In the genomic region with DNA sequence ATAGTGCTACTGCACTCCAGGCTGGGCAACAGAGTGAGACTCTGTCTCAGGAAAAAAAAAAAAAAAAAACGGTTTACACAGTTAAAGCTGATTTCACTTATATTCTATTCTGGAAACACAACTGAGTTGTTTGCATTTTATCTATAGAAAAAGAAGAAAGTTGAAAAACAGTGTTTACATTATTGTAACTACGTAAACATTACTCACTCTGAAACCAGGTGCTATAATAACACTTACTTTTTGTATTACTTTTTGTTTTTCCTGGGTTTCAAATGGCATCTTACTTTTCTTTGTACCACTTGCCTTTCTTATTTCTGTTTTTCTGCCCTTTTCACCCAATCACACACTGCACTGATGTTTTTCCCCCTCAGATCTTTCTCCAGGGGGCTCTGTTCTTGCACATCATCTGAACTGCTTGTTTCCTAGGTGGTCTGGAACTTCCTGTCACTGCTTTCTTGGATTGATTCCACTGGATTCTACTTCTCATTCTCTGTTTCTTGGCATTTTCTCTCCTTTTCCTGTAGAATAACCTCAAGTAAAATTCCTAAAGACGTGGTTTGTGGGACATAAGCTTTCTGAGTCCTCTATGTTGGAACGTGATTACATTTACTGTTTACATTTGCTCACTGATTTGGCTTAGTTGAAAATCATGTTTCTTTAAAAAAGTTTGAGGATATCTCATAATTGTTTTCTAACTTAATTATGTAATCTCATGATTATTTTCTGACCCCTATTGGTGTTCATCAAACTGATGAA, we compare ENCODE assay signal across 13 cellular contexts.
"Had no signal": no experiment of that assay in that cellular context is flagged by ENCODE, and none has a peak within 500 bp of the region (broad histone marks: within the 10 kb centered on the region; RNA-seq: fewer than 3 reads in every experiment).

No MANE protein-coding gene starts in this region.

- H3K36me3 ChIP-seq: ovary, stomach, thoracic aorta had no signal

- H3K4me1 Mint-ChIP-seq: endodermal cell, nephron had no signal

- H3K4me1 ChIP-seq: body of pancreas, stomach had no signal

- DNase-seq: activated CD4-positive, alpha-beta T cell treated with anti-CD3 and anti-CD28 coated beads for 48 hours; body of pancreas; endodermal cell; erythroblast; glutamatergic neuron; left cardiac atrium; ovary; stimulated activated CD4-positive, alpha-beta T cell treated with anti-CD3 and anti-CD28 coated beads, Interleukin-4, amount 100 ng/mL, for 4 hours; stomach had no signal

- H3K4me3 Mint-ChIP-seq: activated naive CD4-positive, alpha-beta T cell treated with anti-CD3 and anti-CD28 coated beads, Interleukin-2, amount 50 U/mL, for 24 hours; endodermal cell; nephron had no signal

- H3K36me3 Mint-ChIP-seq: activated naive CD4-positive, alpha-beta T cell treated with anti-CD3 and anti-CD28 coated beads, Interleukin-2, amount 50 U/mL, for 24 hours had no signal

- ATAC-seq: body of pancreas, left cardiac atrium had no signal

- H3K27me3 ChIP-seq: ovary, stomach had no signal

- H3K9me3 ChIP-seq: body of pancreas, ovary, stomach, thoracic aorta had no signal

- H3K4me3 ChIP-seq: body of pancreas, ovary, stomach, thoracic aorta had no signal

- H3K27ac Mint-ChIP-seq: activated naive CD4-positive, alpha-beta T cell treated with anti-CD3 and anti-CD28 coated beads, Interleukin-2, amount 50 U/mL, for 24 hours; activated T-helper 2 cell treated with anti-CD3 and anti-CD28 coated beads, Interferon-gamma antibody, Interleukin-2, Interleukin-4, amounts not matched to agents 10 μg/mL and 5 μg/mL and 100 μg/mL, durations not matched to agents 14 hours and 24 hours and 36 hours; endodermal cell; nephron had no signal

- H3K27ac ChIP-seq: body of pancreas, ovary, stomach, thoracic aorta had no signal

- H3K9me3 Mint-ChIP-seq: activated naive CD4-positive, alpha-beta T cell treated with anti-CD3 and anti-CD28 coated beads, Interleukin-2, amount 50 U/mL, for 24 hours; endodermal cell had no signal

- H3K27me3 Mint-ChIP-seq: activated naive CD4-positive, alpha-beta T cell treated with anti-CD3 and anti-CD28 coated beads, Interleukin-2, amount 50 U/mL, for 24 hours had no signal
